ENCODE assay signal across 8 cellular contexts in the genomic region with DNA sequence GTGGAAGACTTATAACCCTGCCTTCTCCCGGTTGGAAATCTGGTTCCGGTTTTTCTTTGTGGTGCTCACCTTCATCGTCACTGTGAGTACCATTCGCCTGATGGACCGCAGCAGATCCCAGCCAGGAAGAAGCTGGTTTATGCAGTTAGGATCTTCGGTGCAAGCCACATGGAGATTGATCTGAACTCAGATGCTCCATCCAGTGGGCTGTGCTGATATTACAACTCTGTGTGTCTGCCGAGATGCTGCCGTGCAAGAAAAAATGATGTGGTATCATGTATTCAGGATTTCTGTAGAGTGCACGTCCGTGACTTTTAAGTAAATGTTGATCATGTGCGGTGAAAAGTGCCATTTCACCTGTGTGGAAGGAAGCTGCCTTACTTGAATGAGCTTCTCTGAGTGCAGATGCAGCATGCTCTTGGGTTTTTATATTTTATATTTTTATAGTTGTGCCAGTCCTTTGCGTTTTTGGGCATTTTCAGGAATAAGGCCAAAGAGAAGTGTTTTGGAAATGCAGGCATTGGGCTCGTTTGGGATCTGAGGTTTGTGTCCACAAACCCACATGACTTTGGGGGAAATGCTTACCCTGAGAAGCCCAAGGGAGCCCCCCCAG. TPM values are rescaled to one million over a fixed set of nuclear protein-coding genes. Genes with fewer than 3 reads are reported as not detected.
DNase-seq lines count a peak whose midpoint lies in the region; ATAC-seq and TF ChIP-seq lines count a peak whose summit lies in the region.

No MANE protein-coding gene starts in this region.

- peak; percentile 27 to 49 for DNase-seq in activated CD4-positive, alpha-beta T cell treated with anti-CD3 and anti-CD28 coated beads for 24 hours (ENCODE audit: low read depth in 2 of 2)
- no peak for DNase-seq in activated CD4-positive, alpha-beta T cell treated with anti-CD3 and anti-CD28 coated beads for 1 hour
- peak; percentile 26 for DNase-seq in NCI-H2029 treated with DMSO at 0.1 percent for 48 hours (lab: John Stamatoyannopoulos, UW)
- peak; percentile 30 for DNase-seq in UCSD-AML1 (lab: John Stamatoyannopoulos, UW; ENCODE audit: unreplicated experiment)
- DNase-seq in breast epithelium (ENCODE audit: low spot score in 2 of 2), result peak in 1 of 2 donors; percentile 47
- peak; percentile 74 for DNase-seq in iris pigment epithelial cell (ENCODE audit: low read depth)
- peak; percentile 67 for DNase-seq in stimulated activated CD4-positive, alpha-beta T cell treated with anti-CD3 and anti-CD28 coated beads, Interleukin-15, amount 100 ng/mL, for 24 hours

- intact Hi-C loops in breast epithelium (cut with DNase I; ENCODE audit: low total_unique reads), result no loop called here

- TF ChIP-seq CTCF in breast epithelium (IDR thresholded peaks at IDR 0.05), result peak; percentile 22 to 75 (median 75)

- no peak for ATAC-seq in GM19023 (IDR thresholded peaks at IDR 0.05; ENCODE audit: unreplicated experiment)

- no peaks in the 10 kb centered on the region for H3K9me3 ChIP-seq in breast epithelium

- H3K4me3 ChIP-seq in breast epithelium, result no peak overlapping the region

- no peaks in the 10 kb centered on the region for H3K4me1 ChIP-seq in breast epithelium

- H3K27ac ChIP-seq in breast epithelium, result no peak overlapping the region

- no peaks in the 10 kb centered on the region for H3K27me3 ChIP-seq in breast epithelium

- H3K36me3 ChIP-seq in breast epithelium, result no peaks in the 10 kb centered on the region

- no peak for TF ChIP-seq POLR2A in breast epithelium (IDR thresholded peaks at IDR 0.05)

RNA-seq across cellular contexts. Expression of a gene that starts 39.2 kb away (rescaled TPM):
- 10 to 100 TPM; 48.2 to 76.1 (median 73.4) TPM for total RNA-seq in breast epithelium

RNA-seq across cellular contexts. Expression of a gene that starts 44.5 kb away (rescaled TPM):
- total RNA-seq in breast epithelium, result 1 to 10 TPM; 5.2 to 8.0 (median 7.5) TPM

RNA-seq across cellular contexts. Expression of a gene that starts 45.5 kb away (rescaled TPM):
- total RNA-seq in breast epithelium, result 10 to 100 TPM; 17.0 to 29.3 (median 28.5) TPM
